1 cellular context compared by ENCODE assay signal in genomic region chr15:101438482-101439284, GRCh38.
A peak's percentile ranks its signal among the peaks of the same experiment; 100 is the strongest.
TF ChIP-seq lines count a peak whose summit lies in the region.

No MANE protein-coding gene starts in this region.

TF ChIP-seq in HepG2, 621 proteins besides CTCF, POLR2A, EP300 and RAD21 (continued from another document and continues in another):
- TF ChIP-seq BATF2 (CRISPR knock-in tag; IDR thresholded peaks at IDR 0.05) (0 out of 2 replicates have a peak, but pooled peaks have one; percentile 43), NRL (CRISPR knock-in tag; IDR thresholded peaks at IDR 0.05; ENCODE audit: borderline replicate concordance) (peak; percentile 77; the same call in 1 of the 2 replicates), FOXA1 (IDR thresholded peaks at IDR 0.05) (no peak), FOXA1 (CRISPR knock-in tag; IDR thresholded peaks at IDR 0.05) (peak; percentile 46; the same call in 1 of the 2 replicates), GFI1 (CRISPR knock-in tag; IDR thresholded peaks at IDR 0.05; ENCODE audit: borderline replicate concordance) (peak; percentile 86; the same call in 1 of the 2 replicates), ZNF564 (CRISPR knock-in tag; IDR thresholded peaks at IDR 0.05) (0 out of 2 replicates have a peak, but pooled peaks have one; percentile 46), SALL2 (CRISPR knock-in tag; IDR thresholded peaks at IDR 0.05) (0 out of 2 replicates have a peak, but pooled peaks have one; percentile 56), THRA (CRISPR knock-in tag; IDR thresholded peaks at IDR 0.05; ENCODE audit: borderline replicate concordance) (peak; percentile 98), PRDM10 (CRISPR knock-in tag; IDR thresholded peaks at IDR 0.05; ENCODE audit: low read depth) (peak; percentile 2; the same call in 1 of the 2 replicates), ZSCAN31 (CRISPR knock-in tag; IDR thresholded peaks at IDR 0.05; ENCODE audit: low read depth) (0 out of 2 replicates have a peak, but pooled peaks have one; percentile 62), KDM6A (CRISPR knock-in tag; IDR thresholded peaks at IDR 0.05; ENCODE audit: low read depth) (no peak), ZFY (CRISPR knock-in tag; IDR thresholded peaks at IDR 0.05) (peak; percentile 48), ETV5 (CRISPR knock-in tag; IDR thresholded peaks at IDR 0.05; ENCODE audit: borderline replicate concordance) (peak; percentile 42; the same call in 1 of the 2 replicates), ZSCAN20 (CRISPR knock-in tag; IDR thresholded peaks at IDR 0.05; ENCODE audit: borderline replicate concordance) (no peak), SIX1 (CRISPR knock-in tag; IDR thresholded peaks at IDR 0.05; ENCODE audit: borderline replicate concordance) (0 out of 2 replicates have a peak, but pooled peaks have one; percentile 43), FOXP4 (CRISPR knock-in tag; IDR thresholded peaks at IDR 0.05) (peak; percentile 87), HDAC1 (CRISPR knock-in tag; IDR thresholded peaks at IDR 0.05) (peak; percentile 73), SOX5 (CRISPR knock-in tag; IDR thresholded peaks at IDR 0.05; ENCODE audit: borderline replicate concordance) (peak; percentile 81; the same call in 1 of the 2 replicates), ZFP1 (CRISPR knock-in tag; IDR thresholded peaks at IDR 0.05) (no peak), MYNN (CRISPR knock-in tag; IDR thresholded peaks at IDR 0.05; ENCODE audit: low read depth) (peak; percentile 1; the same call in 1 of the 2 replicates), SOX6 (IDR thresholded peaks at IDR 0.05) (no peak), SOX6 (CRISPR knock-in tag; IDR thresholded peaks at IDR 0.05) (peak; percentile 90), ZNF891 (CRISPR knock-in tag; IDR thresholded peaks at IDR 0.05) (no peak; the same call in 1 of the 2 replicates), ZNF800 (CRISPR knock-in tag; IDR thresholded peaks at IDR 0.05) (peak; percentile 27; the same call in 1 of the 2 replicates), NCOA2 (CRISPR knock-in tag; IDR thresholded peaks at IDR 0.05) (peak; percentile 94), NONO (IDR thresholded peaks at IDR 0.05) (no peak), NONO (CRISPR knock-in tag; conservative IDR thresholded peaks at IDR 0.05) (peak; percentile 78), ZBTB26 (CRISPR knock-in tag; IDR thresholded peaks at IDR 0.05; ENCODE audit: borderline replicate concordance) (peak; percentile 97), ZBED4 (CRISPR knock-in tag; IDR thresholded peaks at IDR 0.05; ENCODE audit: borderline replicate concordance) (no peak), SKIL (CRISPR knock-in tag; IDR thresholded peaks at IDR 0.05; ENCODE audit: borderline replicate concordance) (peak; percentile 88), BRD4 (CRISPR knock-in tag; IDR thresholded peaks at IDR 0.05) (peak; percentile 39; the same call in 1 of the 2 replicates), RXRB (CRISPR knock-in tag; IDR thresholded peaks at IDR 0.05; ENCODE audit: borderline replicate concordance) (peak; percentile 97), GLMP (CRISPR knock-in tag; IDR thresholded peaks at IDR 0.05; ENCODE audit: borderline replicate concordance) (peak; percentile 57; the same call in 1 of the 2 replicates), DMAP1 (CRISPR knock-in tag; IDR thresholded peaks at IDR 0.05) (no peak), ZNF18 (CRISPR knock-in tag; IDR thresholded peaks at IDR 0.05; ENCODE audit: insufficient replicate concordance) (no peak), HNF4A (CRISPR knock-in tag; IDR thresholded peaks at IDR 0.05) (peak; percentile 84), LBX2 (CRISPR knock-in tag; IDR thresholded peaks at IDR 0.05; ENCODE audit: borderline replicate concordance) (0 out of 2 replicates have a peak, but pooled peaks have one; percentile 73), SALL1 (CRISPR knock-in tag; IDR thresholded peaks at IDR 0.05) (peak; percentile 89)
